ENCODE assay signal across 1 cellular context in genomic region chr11:28343304-28344233, GRCh38.
TF ChIP-seq lines count a peak whose summit lies in the region.

No MANE protein-coding gene starts in this region.

TF ChIP-seq in HepG2, 621 proteins besides CTCF, POLR2A, EP300 and RAD21 (continued from another document):
- TF ChIP-seq MAFK (conservative IDR thresholded peaks at IDR 0.05 in 1 of 2, IDR thresholded peaks at IDR 0.05 in 1 of 2; ENCODE audit: low read length in 2 of 2) (peak; percentile 96 to 99), FOXA1 (IDR thresholded peaks at IDR 0.05) (no peak), FOXA1 (CRISPR knock-in tag; IDR thresholded peaks at IDR 0.05) (no peak)
TF ChIP-seq in HepG2: peak in this region for 5.
